In the genomic region with DNA sequence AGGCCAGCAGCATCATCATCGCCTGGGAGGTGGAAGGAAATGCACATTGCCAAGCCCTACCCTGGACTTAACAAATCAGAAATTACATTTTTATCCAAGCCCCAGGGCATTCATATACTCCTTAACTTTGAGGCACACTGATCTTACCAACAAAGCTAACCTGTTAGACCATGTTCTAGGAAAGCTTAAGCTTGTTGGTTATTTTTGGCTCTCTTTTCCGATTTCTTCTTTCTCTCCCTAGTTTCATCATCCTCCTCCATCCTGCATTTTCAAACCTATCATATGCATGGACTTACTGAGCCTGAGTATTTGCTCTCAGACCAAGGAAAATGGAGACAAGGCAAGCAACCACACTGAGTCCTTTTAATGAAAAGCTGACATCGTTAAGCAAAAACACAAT, we compare ENCODE assay signal across 24 cellular contexts.
"Had no signal": no experiment of that assay in that cellular context is flagged by ENCODE, and none has a peak within 500 bp of the region (broad histone marks: within the 10 kb centered on the region; RNA-seq: fewer than 3 reads in every experiment).

No MANE protein-coding gene starts in this region.

- H3K27ac Mint-ChIP-seq: activated naive CD4-positive, alpha-beta T cell treated with anti-CD3 and anti-CD28 coated beads, Interleukin-2, amount 50 U/mL, for 72 hours; activated T-helper 17 cell treated with anti-CD3 and anti-CD28 coated beads, Interleukin-2, amount 50 U/mL, for 72 hours; endodermal cell; naive B cell; stimulated activated memory B cell treated with anti-CD40 and anti-IgM and Interleukin-4, amounts not matched to agents 10 μg/mL and 1 μg/mL and 100 μg/mL, for 72 hours had no signal

- H3K4me3 ChIP-seq: adrenal gland, ascending aorta, colonic mucosa, lower lobe of right lung, right lobe of liver, smooth muscle cell, stomach, suprapubic skin, tibial nerve had no signal

- ATAC-seq: activated CD4-positive, CD25-positive, alpha-beta regulatory T cell treated with anti-CD3 and anti-CD28 coated beads, Interleukin-2, amount 50 U/mL, for 24 hours; activated naive CD4-positive, alpha-beta T cell treated with anti-CD3 and anti-CD28 coated beads, Interleukin-2, amount 50 U/mL, for 72 hours; activated T-helper 17 cell treated with anti-CD3 and anti-CD28 coated beads, Interleukin-2, amount 50 U/mL, for 72 hours; left lobe of liver; lower lobe of right lung; right lobe of liver; stimulated activated memory B cell treated with anti-CD40 and anti-IgM and Interleukin-4, amounts not matched to agents 10 μg/mL and 1 μg/mL and 100 μg/mL, for 72 hours had no signal

- H3K27ac ChIP-seq: adrenal gland, ascending aorta, colonic mucosa, lower lobe of right lung, right lobe of liver, stomach, suprapubic skin, tibial nerve, VCaP had no signal

- H3K4me1 Mint-ChIP-seq: activated T-helper 17 cell treated with anti-CD3 and anti-CD28 coated beads, Interleukin-2, amount 50 U/mL, for 72 hours; central memory CD8-positive, alpha-beta T cell; endodermal cell; naive B cell; neural crest cell; stimulated activated memory B cell treated with anti-CD40 and anti-IgM and Interleukin-4, amounts not matched to agents 10 μg/mL and 1 μg/mL and 100 μg/mL, for 72 hours had no signal

- DNase-seq: activated CD4-positive, alpha-beta T cell treated with anti-CD3 and anti-CD28 coated beads, Interleukin-2, amount 50 U/mL, for 1 hour; activated T-cell treated with anti-CD3 and anti-CD28 coated beads, Interleukin-2, amount 50 U/mL, for 1 hour; adrenal gland; colonic mucosa; endodermal cell; kidney; lower lobe of right lung; naive B cell; posterior cingulate gyrus; right lobe of liver; stimulated activated CD4-positive, alpha-beta T cell treated with anti-CD3 and anti-CD28 coated beads, Interleukin-15, amount 100 ng/mL, for 24 hours; stomach had no signal

- H3K9me3 ChIP-seq: adrenal gland, ascending aorta, colonic mucosa, lower lobe of right lung, right lobe of liver, stomach, suprapubic skin, tibial nerve had no signal

- H3K9me3 Mint-ChIP-seq: activated T-helper 17 cell treated with anti-CD3 and anti-CD28 coated beads, Interleukin-2, amount 50 U/mL, for 72 hours; central memory CD8-positive, alpha-beta T cell; naive B cell; neural crest cell; stimulated activated memory B cell treated with anti-CD40 and anti-IgM and Interleukin-4, amounts not matched to agents 10 μg/mL and 1 μg/mL and 100 μg/mL, for 72 hours had no signal

- H3K36me3 Mint-ChIP-seq: activated naive CD4-positive, alpha-beta T cell treated with anti-CD3 and anti-CD28 coated beads, Interleukin-2, amount 50 U/mL, for 72 hours; naive B cell; stimulated activated memory B cell treated with anti-CD40 and anti-IgM and Interleukin-4, amounts not matched to agents 10 μg/mL and 1 μg/mL and 100 μg/mL, for 72 hours had no signal

- H3K27me3 Mint-ChIP-seq: activated T-helper 17 cell treated with anti-CD3 and anti-CD28 coated beads, Interleukin-2, amount 50 U/mL, for 72 hours; central memory CD8-positive, alpha-beta T cell; naive B cell; stimulated activated memory B cell treated with anti-CD40 and anti-IgM and Interleukin-4, amounts not matched to agents 10 μg/mL and 1 μg/mL and 100 μg/mL, for 72 hours had no signal

- H3K4me1 ChIP-seq: adrenal gland, ascending aorta, colonic mucosa, lower lobe of right lung, right lobe of liver, stomach, tibial nerve had no signal

- H3K4me3 Mint-ChIP-seq: activated T-helper 17 cell treated with anti-CD3 and anti-CD28 coated beads, Interleukin-2, amount 50 U/mL, for 72 hours; central memory CD8-positive, alpha-beta T cell; endodermal cell; naive B cell; neural crest cell; stimulated activated memory B cell treated with anti-CD40 and anti-IgM and Interleukin-4, amounts not matched to agents 10 μg/mL and 1 μg/mL and 100 μg/mL, for 72 hours had no signal

- H3K4me2 ChIP-seq: smooth muscle cell had no signal

- H3K36me3 ChIP-seq: adrenal gland, colonic mucosa, lower lobe of right lung, right lobe of liver, stomach, suprapubic skin, tibial nerve had no signal

- H3K27me3 ChIP-seq: adrenal gland, ascending aorta, colonic mucosa, right lobe of liver, stomach, suprapubic skin, tibial nerve had no signal
